8 cellular contexts compared by ENCODE assay signal in the genomic region with DNA sequence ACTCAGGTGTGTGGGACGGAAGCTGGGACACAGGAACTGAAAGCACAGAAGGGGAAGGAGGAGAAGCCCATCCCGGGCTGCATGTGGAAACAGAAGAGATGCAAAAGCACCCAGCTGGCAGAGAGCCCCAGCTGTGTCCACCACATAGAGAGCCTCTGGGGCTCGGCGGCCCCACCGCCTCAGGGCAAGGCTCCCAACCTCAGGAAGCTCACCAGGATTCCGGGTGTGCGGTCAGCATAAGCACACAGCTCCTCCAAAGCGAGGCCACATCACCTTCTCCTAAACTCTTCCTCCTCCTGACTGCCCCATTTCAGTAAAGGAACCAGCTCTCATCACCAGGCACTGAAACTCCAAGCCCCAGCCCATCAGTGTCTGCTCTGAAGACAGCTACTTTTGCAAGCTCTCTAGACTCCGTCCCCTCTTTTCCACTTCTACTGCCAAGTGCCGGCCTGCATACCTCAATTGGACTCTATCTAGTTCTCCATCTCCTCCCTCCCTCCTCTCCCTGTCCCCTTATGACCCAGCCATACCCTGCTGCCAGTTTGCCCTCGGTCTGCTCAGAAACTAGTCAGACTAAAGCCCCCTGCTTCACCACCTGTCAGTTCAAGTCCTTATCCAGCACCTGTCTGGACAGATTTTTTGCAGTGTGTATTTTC. TPM values are rescaled to one million over a fixed set of nuclear protein-coding genes. Genes with fewer than 3 reads are reported as not detected.
DNase-seq lines count a peak whose midpoint lies in the region; ATAC-seq and TF ChIP-seq lines count a peak whose summit lies in the region.

No MANE protein-coding gene starts in this region.

- peak; percentile 24 for ATAC-seq in GM19467 (IDR thresholded peaks at IDR 0.05; ENCODE audit: unreplicated experiment)
- ATAC-seq in SK-N-SH treated with all-trans-retinoic acid at 6 μM for 48 hours: peak; percentile 18

- DNase-seq in A172 (ENCODE audit: low spot score): peak; percentile 51
- DNase-seq in iris pigment epithelial cell (ENCODE audit: low read depth): peak; percentile 39
- DNase-seq in NCI-H146 treated with DMSO at 0.1 percent for 48 hours (lab: John Stamatoyannopoulos, UW; ENCODE audit: unreplicated experiment): no peak
- DNase-seq in hypothalamus (lab: John Stamatoyannopoulos, UW): no peak
- no peak for DNase-seq in activated gamma-delta T cell (lab: John Stamatoyannopoulos, UW)
- DNase-seq in amygdala (lab: John Stamatoyannopoulos, UW): no peak

TF ChIP-seq in SK-N-SH treated with all-trans-retinoic acid at 6 μM for 48 hours, 23 proteins besides CTCF, POLR2A, EP300 and RAD21:
- no peak for TF ChIP-seq TCF4 (CRISPR knock-in tag; IDR thresholded peaks at IDR 0.05; ENCODE audit: borderline replicate concordance)
- TF ChIP-seq BACH2 (CRISPR knock-in tag; IDR thresholded peaks at IDR 0.05; ENCODE audit: borderline replicate concordance): no peak
- TF ChIP-seq ZNF70 (CRISPR knock-in tag; IDR thresholded peaks at IDR 0.05): peak; percentile 94
- TF ChIP-seq, protein P1, sequence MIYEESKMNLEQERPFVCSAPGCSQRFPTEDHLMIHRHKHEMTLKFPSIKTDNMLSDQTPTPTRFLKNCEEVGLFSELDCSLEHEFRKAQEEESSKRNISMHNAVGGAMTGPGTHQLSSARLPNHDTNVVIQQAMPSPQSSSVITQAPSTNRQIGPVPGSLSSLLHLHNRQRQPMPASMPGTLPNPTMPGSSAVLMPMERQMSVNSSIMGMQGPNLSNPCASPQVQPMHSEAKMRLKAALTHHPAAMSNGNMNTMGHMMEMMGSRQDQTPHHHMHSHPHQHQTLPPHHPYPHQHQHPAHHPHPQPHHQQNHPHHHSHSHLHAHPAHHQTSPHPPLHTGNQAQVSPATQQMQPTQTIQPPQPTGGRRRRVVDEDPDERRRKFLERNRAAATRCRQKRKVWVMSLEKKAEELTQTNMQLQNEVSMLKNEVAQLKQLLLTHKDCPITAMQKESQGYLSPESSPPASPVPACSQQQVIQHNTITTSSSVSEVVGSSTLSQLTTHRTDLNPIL (CRISPR knock-in tag; IDR thresholded peaks at IDR 0.05; ENCODE audit: low read depth): no peak
- TF ChIP-seq, protein P2, sequence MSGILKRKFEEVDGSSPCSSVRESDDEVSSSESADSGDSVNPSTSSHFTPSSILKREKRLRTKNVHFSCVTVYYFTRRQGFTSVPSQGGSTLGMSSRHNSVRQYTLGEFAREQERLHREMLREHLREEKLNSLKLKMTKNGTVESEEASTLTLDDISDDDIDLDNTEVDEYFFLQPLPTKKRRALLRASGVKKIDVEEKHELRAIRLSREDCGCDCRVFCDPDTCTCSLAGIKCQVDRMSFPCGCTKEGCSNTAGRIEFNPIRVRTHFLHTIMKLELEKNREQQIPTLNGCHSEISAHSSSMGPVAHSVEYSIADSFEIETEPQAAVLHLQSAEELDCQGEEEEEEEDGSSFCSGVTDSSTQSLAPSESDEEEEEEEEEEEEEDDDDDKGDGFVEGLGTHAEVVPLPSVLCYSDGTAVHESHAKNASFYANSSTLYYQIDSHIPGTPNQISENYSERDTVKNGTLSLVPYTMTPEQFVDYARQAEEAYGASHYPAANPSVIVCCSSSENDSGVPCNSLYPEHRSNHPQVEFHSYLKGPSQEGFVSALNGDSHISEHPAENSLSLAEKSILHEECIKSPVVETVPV (CRISPR knock-in tag; IDR thresholded peaks at IDR 0.05): no peak
TF ChIP-seq in SK-N-SH treated with all-trans-retinoic acid at 6 μM for 48 hours: peak in this region for 1.

RNA-seq across cellular contexts. Expression of a gene that starts 6.0 kb away (rescaled TPM):
- total RNA-seq in A172 (2014; rRNA removed; shearing (Covaris generic)): 14.4 and 17.3 TPM in 2 replicates

RNA-seq across cellular contexts. Expression of a gene that starts 21.5 kb away (rescaled TPM):
- 9.4 and 13.8 TPM in 2 replicates for total RNA-seq in A172 (2014; rRNA removed; shearing (Covaris generic))

Comparison
In these comparisons a context has a peak if more than half of its experiments do, and no peak if none do; other contexts are left out.
1. DNase-seq: peak in A172 (single experiment) and iris pigment epithelial cell (single experiment); none in NCI-H146 treated with DMSO at 0.1 percent for 48 hours (single experiment), hypothalamus (0 of 51), activated gamma-delta T cell (single experiment) and amygdala (0 of 56).